ENCODE assay signal across 8 cellular contexts in genomic region chr3:152737021-152737908, GRCh38.
DNase-seq lines count a peak whose midpoint lies in the region; ATAC-seq and TF ChIP-seq lines count a peak whose summit lies in the region.

No MANE protein-coding gene starts in this region.

- DNase-seq in HCEC 1CT (peak; percentile 54), MM.1S (peak; percentile 82), foreskin fibroblast (peak; percentile 81 to 90), SK-N-SH (no peak), occipital lobe (lab: John Stamatoyannopoulos, UW) (no peak), activated gamma-delta T cell treated with Interleukin-2 at 50 U/mL for 16 hours (no peak)
- no peak for DNase-seq in stimulated activated CD8-positive, alpha-beta memory T cell treated with anti-CD3 and anti-CD28 coated beads, Interleukin-4, amount 100 ng/mL, for 48 hours

- H4K20me1 ChIP-seq in MM.1S (ENCODE audit: insufficient read depth, low read length) (no peaks in the 10 kb centered on the region), SK-N-SH (ENCODE audit: insufficient read depth) (no peaks in the 10 kb centered on the region)

- H3K79me2 ChIP-seq in MM.1S (ENCODE audit: low read length) (no peaks in the 10 kb centered on the region), SK-N-SH (ENCODE audit: insufficient read depth) (no peaks in the 10 kb centered on the region)

- TF ChIP-seq EP300 in SK-N-SH (IDR thresholded peaks at IDR 0.05; ENCODE audit: borderline replicate concordance in 1 of 2, low read depth in 1 of 2, low read length in 1 of 2): no peak

- H3K9me3 ChIP-seq in MM.1S (replicated peaks; ENCODE audit: insufficient read depth, low read length) (no peaks in the 10 kb centered on the region), SK-N-SH (no peaks in the 10 kb centered on the region)

- H3K9me2 ChIP-seq in MM.1S (replicated peaks; ENCODE audit: insufficient read depth, low read length) (no peaks in the 10 kb centered on the region), SK-N-SH (no peaks in the 10 kb centered on the region)

- WGBS in SK-N-SH (ENCODE audit: low lambda C conversion rate): 37% methylated on average over 6 of the region's 6 CpGs

- H3K9ac ChIP-seq in MM.1S (ENCODE audit: low read length) (no peak overlapping the region), SK-N-SH (no peak overlapping the region)

- H3K4me1 ChIP-seq in MM.1S (ENCODE audit: low read length): peaks cover 27% of the 10 kb centered on the region
- H3K4me1 ChIP-seq in SK-N-SH (ENCODE audit: control insufficient read depth in 1 of 2, insufficient read depth in 2 of 2, low read depth in 1 of 2, low read length in 1 of 2): no peaks in the 10 kb centered on the region

- H3K4me2 ChIP-seq in MM.1S (ENCODE audit: low read depth, low read length): no peak overlapping the region
- no peak overlapping the region for H3K4me2 ChIP-seq in SK-N-SH

- H3K36me3 ChIP-seq in MM.1S (replicated peaks; ENCODE audit: insufficient read depth, low read length): no peaks in the 10 kb centered on the region
- H3K36me3 ChIP-seq in SK-N-SH (replicated peaks in 1 of 2; ENCODE audit: control insufficient read depth in 1 of 2, insufficient read depth in 2 of 2, low read length in 1 of 2): no peaks in the 10 kb centered on the region

- H3K27ac ChIP-seq in MM.1S (ENCODE audit: low read length): no peak overlapping the region
- no peak overlapping the region for H3K27ac ChIP-seq in SK-N-SH (ENCODE audit: low read depth in 2 of 2, low read length in 1 of 2)

- CTCF ChIA-PET in SK-N-SH (lab: Yijun Ruan, JAX): no interaction called here

- no peak for TF ChIP-seq RAD21 in SK-N-SH (IDR thresholded peaks at IDR 0.05; ENCODE audit: low read length)

- H3K4me3 ChIP-seq in MM.1S (ENCODE audit: low read length) (no peak overlapping the region), foreskin fibroblast (ENCODE audit: low read depth in 1 of 2, low read length in 2 of 2) (no peak overlapping the region), SK-N-SH (ENCODE audit: low read depth in 2 of 2, low read length in 1 of 2) (no peak overlapping the region)

- H3F3A ChIP-seq in MM.1S (ENCODE audit: insufficient read depth, low read length) (no peaks in the 10 kb centered on the region), SK-N-SH (replicated peaks; ENCODE audit: insufficient read depth) (no peaks in the 10 kb centered on the region)

- TF ChIP-seq CTCF in MM.1S (IDR thresholded peaks at IDR 0.05; ENCODE audit: low read length) (no peak), foreskin fibroblast (IDR thresholded peaks at IDR 0.05; ENCODE audit: low read depth, low read length) (no peak), SK-N-SH (IDR thresholded peaks at IDR 0.05) (no peak)

- peak; percentile 97 for ATAC-seq in GM18519 (IDR thresholded peaks at IDR 0.05; ENCODE audit: low FRiP score, unreplicated experiment)

- H3K27me3 ChIP-seq in MM.1S (replicated peaks; ENCODE audit: insufficient read depth, low read length) (no peaks in the 10 kb centered on the region), SK-N-SH (ENCODE audit: insufficient read depth) (no peaks in the 10 kb centered on the region)

- no peak overlapping the region for H2AFZ ChIP-seq in MM.1S (ENCODE audit: low read length)
- no peak overlapping the region for H2AFZ ChIP-seq in SK-N-SH (ENCODE audit: low read depth)

- POLR2A ChIA-PET in SK-N-SH (lab: Yijun Ruan, JAX): no interaction called here

TF ChIP-seq in SK-N-SH, 30 proteins besides CTCF, POLR2A, EP300 and RAD21:
- TF ChIP-seq TCF12 (IDR thresholded peaks at IDR 0.05): no peak
- TF ChIP-seq, protein P1, sequence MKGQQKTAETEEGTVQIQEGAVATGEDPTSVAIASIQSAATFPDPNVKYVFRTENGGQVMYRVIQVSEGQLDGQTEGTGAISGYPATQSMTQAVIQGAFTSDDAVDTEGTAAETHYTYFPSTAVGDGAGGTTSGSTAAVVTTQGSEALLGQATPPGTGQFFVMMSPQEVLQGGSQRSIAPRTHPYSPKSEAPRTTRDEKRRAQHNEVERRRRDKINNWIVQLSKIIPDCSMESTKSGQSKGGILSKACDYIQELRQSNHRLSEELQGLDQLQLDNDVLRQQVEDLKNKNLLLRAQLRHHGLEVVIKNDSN (IDR thresholded peaks at IDR 0.05; ENCODE audit: borderline replicate concordance, low read depth): no peak
- TF ChIP-seq EZH2phosphoT487 (IDR thresholded peaks at IDR 0.05; ENCODE audit: borderline replicate concordance, low read depth): no peak
- TF ChIP-seq POLR2AphosphoS5 (IDR thresholded peaks at IDR 0.05; ENCODE audit: low read depth, low read length): no peak
- no peak for TF ChIP-seq RCOR1 (IDR thresholded peaks at IDR 0.05; ENCODE audit: low read length)
- TF ChIP-seq FOXM1 (IDR thresholded peaks at IDR 0.05; ENCODE audit: low read depth): no peak
- TF ChIP-seq GABPA (IDR thresholded peaks at IDR 0.05; ENCODE audit: low read depth): no peak
- TF ChIP-seq RFX5 (IDR thresholded peaks at IDR 0.05; ENCODE audit: low read length): no peak
- TF ChIP-seq REST (IDR thresholded peaks at IDR 0.05; ENCODE audit: low read depth, low read length): no peak
- TF ChIP-seq FOXJ3 (CRISPR knock-in tag; IDR thresholded peaks at IDR 0.05): no peak
- TF ChIP-seq NRF1 (IDR thresholded peaks at IDR 0.05; ENCODE audit: low read depth, low read length): no peak
- no peak for TF ChIP-seq RXRA (IDR thresholded peaks at IDR 0.05; ENCODE audit: borderline replicate concordance, low read depth)
- TF ChIP-seq, protein P2, sequence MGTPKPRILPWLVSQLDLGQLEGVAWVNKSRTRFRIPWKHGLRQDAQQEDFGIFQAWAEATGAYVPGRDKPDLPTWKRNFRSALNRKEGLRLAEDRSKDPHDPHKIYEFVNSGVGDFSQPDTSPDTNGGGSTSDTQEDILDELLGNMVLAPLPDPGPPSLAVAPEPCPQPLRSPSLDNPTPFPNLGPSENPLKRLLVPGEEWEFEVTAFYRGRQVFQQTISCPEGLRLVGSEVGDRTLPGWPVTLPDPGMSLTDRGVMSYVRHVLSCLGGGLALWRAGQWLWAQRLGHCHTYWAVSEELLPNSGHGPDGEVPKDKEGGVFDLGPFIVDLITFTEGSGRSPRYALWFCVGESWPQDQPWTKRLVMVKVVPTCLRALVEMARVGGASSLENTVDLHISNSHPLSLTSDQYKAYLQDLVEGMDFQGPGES (IDR thresholded peaks at IDR 0.05; ENCODE audit: low read depth, low read length): no peak
- TF ChIP-seq GATA2 (CRISPR knock-in tag; IDR thresholded peaks at IDR 0.05): no peak
- no peak for TF ChIP-seq MAX (IDR thresholded peaks at IDR 0.05; ENCODE audit: low read depth)
- no peak for TF ChIP-seq NFIC (IDR thresholded peaks at IDR 0.05; ENCODE audit: borderline replicate concordance)

Comparison
In these comparisons a context has a peak if more than half of its experiments do, and no peak if none do; other contexts are left out.
1. DNase-seq: peak in HCEC 1CT (single experiment), MM.1S (single experiment) and foreskin fibroblast (2 of 2); none in stimulated activated CD8-positive, alpha-beta memory T cell treated with anti-CD3 and anti-CD28 coated beads, Interleukin-4, amount 100 ng/mL, for 48 hours (single experiment), SK-N-SH (single experiment), occipital lobe (single experiment) and activated gamma-delta T cell treated with Interleukin-2 at 50 U/mL for 16 hours (single experiment).